In genomic region chr3:66107855-66108254, GRCh38 we compare ENCODE assay signal across 18 cellular contexts.
DNase-seq lines count a peak whose midpoint lies in the region; ATAC-seq and TF ChIP-seq lines count a peak whose summit lies in the region.
"Had no signal": no experiment of that assay in that cellular context is flagged by ENCODE, and none has a peak within 500 bp of the region (broad histone marks: within the 10 kb centered on the region; RNA-seq: fewer than 3 reads in every experiment).

No MANE protein-coding gene starts in this region.

- CTCF ChIA-PET in MCF 10A (lab: Yijun Ruan, JAX), result no interaction called here

- H3K27me3 Mint-ChIP-seq in MCF 10A (ENCODE audit: insufficient read depth, unreplicated experiment), result no peaks in the 10 kb centered on the region
- H3K27me3 Mint-ChIP-seq: dendritic cell treated with granulocyte-macrophage colony-stimulating factor and Interleukin-4, amounts not matched to agents 40 ng/mL and 50 ng/mL, for 4 days had no signal

- no peak overlapping the region for H3K27ac Mint-ChIP-seq in MCF 10A (ENCODE audit: low read depth, unreplicated experiment)
- H3K27ac Mint-ChIP-seq: B cell; dendritic cell treated with granulocyte-macrophage colony-stimulating factor and Interleukin-4, amounts not matched to agents 40 ng/mL and 50 ng/mL, for 4 days had no signal

- ATAC-seq in HG02642 (IDR thresholded peaks at IDR 0.05; ENCODE audit: poor library complexity, unreplicated experiment), result no peak
- ATAC-seq: gastrocnemius medialis, GM12878 had no signal

- no peaks in the 10 kb centered on the region for H3K36me3 Mint-ChIP-seq in MCF 10A (ENCODE audit: insufficient read depth, unreplicated experiment)

- POLR2A ChIA-PET in MCF 10A (lab: Yijun Ruan, JAX), result interaction anchor here (1.3 kb wide), 1 partner anchor 17 kb away, joined by 3 read pairs; no protein-coding TSS in a partner anchor

- intact Hi-C loops in MCF 10A (cut with micrococcal nuclease), result no loop called here

- H3K4me3 Mint-ChIP-seq in MCF 10A (ENCODE audit: unreplicated experiment), result no peak overlapping the region
- H3K4me3 Mint-ChIP-seq: B cell; dendritic cell treated with granulocyte-macrophage colony-stimulating factor and Interleukin-4, amounts not matched to agents 40 ng/mL and 50 ng/mL, for 4 days had no signal

- H3K4me3 ChIP-seq in AG09309 (ENCODE audit: control insufficient read depth, low read depth, low read length), result no peak overlapping the region
- H3K4me3 ChIP-seq: gastrocnemius medialis, GM12878, pancreas had no signal

- no TSS peak for BruUV-seq in MCF 10A (replicated peaks; lab: Mats Ljungman, UMichigan)

- peak; percentile 48 for DNase-seq in AG09309 (ENCODE audit: low read depth)
- peak; percentile 83 for DNase-seq in LHCN-M2 (ENCODE audit: low read depth)
- DNase-seq in MCF 10A (ENCODE audit: unreplicated experiment), result peak; percentile 18
- DNase-seq in lung microvascular endothelial cell (ENCODE audit: low read depth in 2 of 2), result peak; percentile 48 to 90
- no peak for DNase-seq in activated gamma-delta T cell (lab: John Stamatoyannopoulos, UW)
- no peak for DNase-seq in NCI-H1436 (lab: John Stamatoyannopoulos, UW)
- DNase-seq in stimulated activated naive CD4-positive, alpha-beta T cell treated with Interleukin-2 at 50 U/mL for 16 hours (lab: John Stamatoyannopoulos, UW), result no peak
- DNase-seq: activated CD4-positive, alpha-beta T cell treated with anti-CD3 and anti-CD28 coated beads for 1 hour; DMS79; gastrocnemius medialis; NCI-H1105 treated with DMSO at 0.1 percent for 48 hours; NCI-H446 treated with DMSO at 0.1 percent for 48 hours; pancreas; small intestine had no signal

- TF ChIP-seq CTCF in AG09309 (IDR thresholded peaks at IDR 0.05; ENCODE audit: control insufficient read depth, insufficient read depth, low read depth, low read length, missing control alignments), result no peak
- no peak for TF ChIP-seq CTCF in MCF 10A (IDR thresholded peaks at IDR 0.05; ENCODE audit: unreplicated experiment)

- no peaks in the 10 kb centered on the region for H3K9me3 Mint-ChIP-seq in MCF 10A (ENCODE audit: unreplicated experiment)
- H3K9me3 Mint-ChIP-seq: dendritic cell treated with granulocyte-macrophage colony-stimulating factor and Interleukin-4, amounts not matched to agents 40 ng/mL and 50 ng/mL, for 4 days had no signal

- H3K4me1 Mint-ChIP-seq in MCF 10A (ENCODE audit: insufficient read depth, unreplicated experiment), result peaks cover 19% of the 10 kb centered on the region
- H3K4me1 Mint-ChIP-seq: B cell had no signal

Comparison
In these comparisons a context has a peak if more than half of its experiments do, and no peak if none do; other contexts are left out.
1. DNase-seq: peak in AG09309 (single experiment), LHCN-M2 (single experiment), MCF 10A (single experiment) and lung microvascular endothelial cell (2 of 2); none in activated gamma-delta T cell (single experiment), NCI-H1436 (single experiment) and stimulated activated naive CD4-positive, alpha-beta T cell treated with Interleukin-2 at 50 U/mL for 16 hours (single experiment).